In the genomic region with DNA sequence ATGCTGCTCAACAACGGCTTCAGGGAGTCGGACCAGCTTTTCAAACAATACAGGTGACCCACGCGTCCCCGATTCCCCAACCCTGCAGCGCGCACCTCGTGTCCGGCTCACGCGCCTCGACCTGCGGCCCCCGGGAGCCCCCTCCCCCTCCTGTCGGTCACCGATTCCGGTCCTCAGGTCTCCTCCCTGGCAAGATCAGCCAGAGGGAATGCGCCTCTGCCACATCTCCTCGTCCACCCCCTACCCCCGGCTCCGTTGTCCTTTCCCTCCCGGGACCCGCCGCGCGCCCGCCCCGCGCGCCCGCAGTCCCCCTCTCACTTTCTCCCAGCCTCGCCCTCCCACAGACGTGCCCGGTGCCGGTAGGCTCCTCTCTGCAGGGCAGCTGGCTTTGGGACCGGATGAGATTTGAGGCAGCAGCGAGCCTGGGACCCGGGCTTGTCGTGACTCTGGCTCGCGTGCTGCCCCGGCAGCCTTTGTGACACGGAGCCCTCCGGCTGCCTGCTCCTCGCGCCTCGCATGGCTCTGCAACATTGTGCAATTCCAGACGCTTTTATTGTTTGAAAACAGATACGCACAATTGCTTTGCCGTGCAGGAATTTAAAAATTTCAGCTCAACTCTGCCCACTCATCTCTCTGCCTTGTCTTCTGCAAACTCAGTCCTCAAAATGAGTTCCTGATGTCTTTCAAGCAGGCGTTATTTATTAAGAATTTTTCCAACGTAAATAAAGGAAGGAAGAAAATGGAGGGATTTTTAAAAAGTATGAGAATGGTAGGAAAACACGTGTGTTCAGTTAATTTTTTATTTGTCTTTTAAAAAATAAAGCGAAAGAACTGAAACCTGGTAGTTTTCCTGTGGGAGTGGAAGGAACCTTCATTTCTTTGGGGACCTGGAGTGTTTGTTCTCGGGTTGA, we compare ENCODE assay signal across 1 cellular context.
A peak's percentile ranks its signal among the peaks of the same experiment; 100 is the strongest.
TF ChIP-seq lines count a peak whose summit lies in the region.

No MANE protein-coding gene starts in this region.

TF ChIP-seq in endothelial cell of umbilical vein, 7 proteins besides CTCF, POLR2A, EP300 and RAD21:
- TF ChIP-seq GATA2 (IDR thresholded peaks at IDR 0.05; ENCODE audit: insufficient read depth, insufficient read length, low read depth, low read length) (no peak), EZH2 (IDR thresholded peaks at IDR 0.05; ENCODE audit: borderline replicate concordance, low read depth, low read length, severe bottlenecking) (peak; percentile 44)
